28 cellular contexts compared by ENCODE assay signal in genomic region chr5:11363779-11364178, GRCh38.
"Had no signal": no experiment of that assay in that cellular context is flagged by ENCODE, and none has a peak within 500 bp of the region (broad histone marks: within the 10 kb centered on the region; RNA-seq: fewer than 3 reads in every experiment).

No MANE protein-coding gene starts in this region.

- ATAC-seq: heart right ventricle; left cardiac atrium; left lung; mucosa of descending colon; naive thymus-derived CD4-positive, alpha-beta T cell; sciatic nerve; stimulated activated effector memory CD8-positive, alpha-beta T cell treated with anti-CD3 and anti-CD28 coated beads, Interleukin-12 subunit alpha, Interleukin-12 subunit beta, amount 100 ng/mL, for 72 hours had no signal

- H3K4me3 ChIP-seq: esophagus muscularis mucosa, heart right ventricle, left lung, mucosa of descending colon, neural progenitor cell, prostate gland, right atrium auricular region, smooth muscle cell, stomach, thyroid gland, vagina had no signal

- H3K9me3 Mint-ChIP-seq: naive thymus-derived CD4-positive, alpha-beta T cell; nephron; neural progenitor cell; stimulated activated effector memory CD8-positive, alpha-beta T cell treated with anti-CD3 and anti-CD28 coated beads, Interleukin-12 subunit alpha, Interleukin-12 subunit beta, amount 100 ng/mL, for 72 hours had no signal

- H3K4me3 Mint-ChIP-seq: mesothelial cell of epicardium; naive thymus-derived CD4-positive, alpha-beta T cell; nephron; neural progenitor cell; stimulated activated effector memory CD8-positive, alpha-beta T cell treated with anti-CD3 and anti-CD28 coated beads, Interleukin-12 subunit alpha, Interleukin-12 subunit beta, amount 100 ng/mL, for 72 hours had no signal

- H3K36me3 Mint-ChIP-seq: mesothelial cell of epicardium; naive thymus-derived CD4-positive, alpha-beta T cell; stimulated activated effector memory CD8-positive, alpha-beta T cell treated with anti-CD3 and anti-CD28 coated beads, Interleukin-12 subunit alpha, Interleukin-12 subunit beta, amount 100 ng/mL, for 72 hours had no signal

- H3K4me1 Mint-ChIP-seq: mesothelial cell of epicardium; naive thymus-derived CD4-positive, alpha-beta T cell; nephron; neural progenitor cell; stimulated activated effector memory CD8-positive, alpha-beta T cell treated with anti-CD3 and anti-CD28 coated beads, Interleukin-12 subunit alpha, Interleukin-12 subunit beta, amount 100 ng/mL, for 72 hours had no signal

- H3K27ac Mint-ChIP-seq: mesothelial cell of epicardium; naive thymus-derived CD4-positive, alpha-beta T cell; nephron; neural progenitor cell; stimulated activated effector memory CD8-positive, alpha-beta T cell treated with anti-CD3 and anti-CD28 coated beads, Interleukin-12 subunit alpha, Interleukin-12 subunit beta, amount 100 ng/mL, for 72 hours had no signal

- DNase-seq: dermis blood vessel endothelial cell; effector memory CD4-positive, alpha-beta T cell; foreskin melanocyte; glutamatergic neuron; heart right ventricle; hippocampal formation; left cardiac atrium; mesenchymal stem cell; mucosa of descending colon; naive thymus-derived CD4-positive, alpha-beta T cell; stimulated activated CD4-positive, alpha-beta T cell treated with anti-CD3 and anti-CD28 coated beads, Interleukin-12 subunit alpha, Interleukin-12 subunit beta, amount 100 ng/mL, for 4 hours; stimulated activated CD4-positive, alpha-beta T cell treated with anti-CD3 and anti-CD28 coated beads, Interleukin-2, amount 100 ng/mL, for 24 hours; stimulated activated CD4-positive, alpha-beta T cell treated with anti-CD3 and anti-CD28 coated beads, Interleukin-4, amount 100 ng/mL, for 24 hours; stimulated activated naive CD4-positive, alpha-beta T cell treated with Interleukin-2 at 50 U/mL for 16 hours; stomach; thyroid gland; trophoblast cell had no signal
